Comparison of ENCODE assay signal across 19 cellular contexts in the genomic region with DNA sequence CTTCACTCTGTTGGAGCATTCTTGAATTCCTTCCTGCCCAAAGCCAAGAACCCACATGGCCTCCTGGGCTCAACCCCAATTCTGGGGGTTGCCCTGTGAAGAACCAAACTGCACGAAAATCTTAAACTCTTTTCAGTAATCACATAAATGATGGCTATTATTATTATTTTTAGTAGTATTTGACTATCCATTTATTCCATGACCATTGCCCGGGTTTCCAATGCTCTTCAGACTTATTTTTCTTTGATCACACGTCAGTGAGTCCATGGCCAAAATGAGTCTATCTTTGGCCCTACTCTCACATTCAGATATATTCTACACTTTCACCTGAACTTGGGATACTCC.
DNase-seq lines count a peak whose midpoint lies in the region; ATAC-seq, FAIRE-seq and TF ChIP-seq lines count a peak whose summit lies in the region.
"Had no signal": no experiment of that assay in that cellular context is flagged by ENCODE, and none has a peak within 500 bp of the region (broad histone marks: within the 10 kb centered on the region; RNA-seq: fewer than 3 reads in every experiment).

No MANE protein-coding gene starts in this region.

- ATAC-seq in HepG2, result no peak
- ATAC-seq in gastrocnemius medialis, result no peak
- ATAC-seq: A549 had no signal

- TF ChIP-seq EP300 in HepG2 (IDR thresholded peaks at IDR 0.05; ENCODE audit: low read depth in 2 of 2, low read length in 2 of 2), result no peak
- no peak for TF ChIP-seq EP300 in HepG2 (CRISPR knock-in tag; IDR thresholded peaks at IDR 0.05; ENCODE audit: borderline replicate concordance)

- no peaks in the 10 kb centered on the region for H4K20me1 ChIP-seq in mammary epithelial cell (ENCODE audit: insufficient read depth, low read length)
- no peaks in the 10 kb centered on the region for H4K20me1 ChIP-seq in osteoblast (ENCODE audit: insufficient read depth, low read length)
- H4K20me1 ChIP-seq in HepG2 (ENCODE audit: insufficient read depth, low read length), result no peaks in the 10 kb centered on the region

- H3K4me3 ChIP-seq in ACC112 (ENCODE audit: low read depth, low read length) (no peak overlapping the region), HUES64 (ENCODE audit: low read length) (no peak overlapping the region), mammary epithelial cell (replicated peaks in 1 of 3; ENCODE audit: insufficient read depth in 1 of 3, low read depth in 2 of 3, low read length in 3 of 3) (no peak overlapping the region), osteoblast (ENCODE audit: insufficient read depth, low read length) (no peak overlapping the region), HepG2 (replicated peaks in 1 of 3; ENCODE audit: insufficient read depth in 1 of 3, low read depth in 2 of 3, low read length in 3 of 3) (no peak overlapping the region), gastrocnemius medialis (no peak overlapping the region)
- H3K4me3 ChIP-seq: A549, GM12878, GM23248, SJSA1 had no signal

- H3K9me3 ChIP-seq in HUES64 (ENCODE audit: insufficient read depth, low read depth, low read length) (peaks cover 11% of the 10 kb centered on the region), mammary epithelial cell (replicated peaks; ENCODE audit: insufficient read depth, low read length) (no peaks in the 10 kb centered on the region), osteoblast (ENCODE audit: low read depth, low read length) (no peaks in the 10 kb centered on the region), HepG2 (ENCODE audit: low read length) (no peaks in the 10 kb centered on the region), gastrocnemius medialis (no peaks in the 10 kb centered on the region)
- H3K9me3 ChIP-seq: A549, SJSA1 had no signal

- BruUV-seq in mammary epithelial cell (replicated peaks; lab: Mats Ljungman, UMichigan) (no TSS peak), HepG2 (replicated peaks; lab: Mats Ljungman, UMichigan) (no TSS peak)

- H3K27ac ChIP-seq in ACC112 (ENCODE audit: low read depth, low read length) (peak overlapping the region; percentile 54), HUES64 (ENCODE audit: low read depth, low read length) (peak overlapping the region; percentile 34; the same call in 1 of the 2 replicates), mammary epithelial cell (ENCODE audit: insufficient read depth, low read depth, low read length) (peak overlapping the region; percentile 60), osteoblast (ENCODE audit: low read depth, low read length) (no peak overlapping the region), HepG2 (ENCODE audit: extremely low read length, insufficient read depth, low read length) (no peak overlapping the region), gastrocnemius medialis (no peak overlapping the region)
- H3K27ac ChIP-seq: GM23248 had no signal

- dilution Hi-C loops in mammary epithelial cell (cut with HindIII; ENCODE audit: low sequenced_read_pairs), result no loop called here

- in situ Hi-C loops in mammary epithelial cell (cut with MboI; ENCODE audit: low sequenced_read_pairs in 2 of 2), result no loop called here
- in situ Hi-C loops in HepG2 (cut with HindIII; ENCODE audit: extremely low pct_ligation_motif_present, low pct_unique_long_range_greater_than_20kb), result no loop called here
- in situ Hi-C loops in gastrocnemius medialis (cut with MboI; ENCODE audit: low sequenced_read_pairs in 4 of 4), result no loop called here

- H3K9ac ChIP-seq in HUES64 (ENCODE audit: low read depth, low read length), result no peak overlapping the region
- H3K9ac ChIP-seq in mammary epithelial cell (ENCODE audit: insufficient read depth, low read length), result no peak overlapping the region
- H3K9ac ChIP-seq in HepG2 (ENCODE audit: insufficient read depth, low read depth, low read length), result no peak overlapping the region
- H3K9ac ChIP-seq: GM23248 had no signal

- H3K36me3 ChIP-seq in ACC112 (ENCODE audit: insufficient read depth, low read length), result peaks cover 1% of the 10 kb centered on the region; the same call in 1 of the 2 replicates
- peaks cover 5% of the 10 kb centered on the region for H3K36me3 ChIP-seq in HUES64 (ENCODE audit: insufficient read depth, low read length)
- no peaks in the 10 kb centered on the region for H3K36me3 ChIP-seq in mammary epithelial cell (ENCODE audit: insufficient read depth, low read length)
- H3K36me3 ChIP-seq in osteoblast (ENCODE audit: insufficient read depth, low read length), result no peaks in the 10 kb centered on the region
- H3K36me3 ChIP-seq in HepG2 (replicated peaks in 1 of 2; ENCODE audit: control insufficient read depth in 1 of 2, insufficient read depth in 2 of 2, low read length in 2 of 2), result peaks cover 2 to 5% of the 10 kb centered on the region in 2 experiments; a peak in 4 of 5 replicates
- no peaks in the 10 kb centered on the region for H3K36me3 ChIP-seq in gastrocnemius medialis
- H3K36me3 ChIP-seq: SJSA1 had no signal

- H3K27me3 ChIP-seq in ACC112 (ENCODE audit: insufficient read depth, low read length) (no peaks in the 10 kb centered on the region), HUES64 (ENCODE audit: insufficient read depth, low read length) (no peaks in the 10 kb centered on the region), mammary epithelial cell (ENCODE audit: insufficient read depth, low read length) (no peaks in the 10 kb centered on the region), osteoblast (ENCODE audit: insufficient read depth, low read length) (no peaks in the 10 kb centered on the region), HepG2 (ENCODE audit: control insufficient read depth in 1 of 2, insufficient read depth in 2 of 2, low read length in 2 of 2) (no peaks in the 10 kb centered on the region), gastrocnemius medialis (no peaks in the 10 kb centered on the region)
- H3K27me3 ChIP-seq: SJSA1 had no signal

- no peak for DNase-seq in mammary epithelial cell
- DNase-seq in osteoblast (ENCODE audit: insufficient read length, low spot score, missing footprints), result no peak
- DNase-seq in 8988T, result no peak
- DNase-seq in HepG2 (ENCODE audit: low spot score), result no peak
- DNase-seq in NCI-H510A (lab: John Stamatoyannopoulos, UW), result no peak
- no peak for DNase-seq in gastrocnemius medialis
- DNase-seq: C1 segment of cervical spinal cord; GDM1; HFFc6; NCI-H187 treated with DMSO at 0.1 percent for 48 hours; NCI-H69; NK-92 treated with Interleukin-12 subunit alpha and Interleukin-12 subunit beta, amount 100 ng/mL, for 24 hours; RPMI8226 had no signal

- CTCF ChIA-PET in mammary epithelial cell (lab: Charles Lee; ENCODE audit: low non-redundant PET), result no interaction called here
- CTCF ChIA-PET in HepG2 (lab: Yijun Ruan, JAX; ENCODE audit: low intra/inter-chr PET ratio, low total read pairs), result no interaction called here

- H3K4me2 ChIP-seq in mammary epithelial cell (ENCODE audit: insufficient read depth, low read depth, low read length) (peak overlapping the region; percentile 58), osteoblast (ENCODE audit: insufficient read depth, low read length) (no peak overlapping the region), HepG2 (ENCODE audit: low read depth, low read length) (no peak overlapping the region)
- H3K4me2 ChIP-seq: A549 had no signal

- POLR2A ChIA-PET in HepG2 (lab: Yijun Ruan, JAX), result no interaction called here

- H2AFZ ChIP-seq in ACC112 (ENCODE audit: low read length, unreplicated experiment) (no peak overlapping the region), mammary epithelial cell (ENCODE audit: low read depth, low read length) (peak overlapping the region; percentile 50), osteoblast (ENCODE audit: low read length) (peak overlapping the region; percentile 56), HepG2 (ENCODE audit: low read length) (no peak overlapping the region)
- H2AFZ ChIP-seq: GM23248 had no signal

- H3K79me2 ChIP-seq in ACC112 (ENCODE audit: control insufficient read depth, insufficient read depth, low read length, unreplicated experiment) (no peaks in the 10 kb centered on the region), mammary epithelial cell (ENCODE audit: insufficient read depth, low read length) (no peaks in the 10 kb centered on the region), osteoblast (ENCODE audit: insufficient read depth, low read length) (no peaks in the 10 kb centered on the region), HepG2 (ENCODE audit: insufficient read depth, low read length) (no peaks in the 10 kb centered on the region)

- FAIRE-seq in HepG2 (lab: Jason Lieb, UNC), result no peak
- FAIRE-seq: A549, GM12878 had no signal

- TF ChIP-seq CTCF in mammary epithelial cell (conservative IDR thresholded peaks at IDR 0.05 in 1 of 2, IDR thresholded peaks at IDR 0.05 in 1 of 2; ENCODE audit: extremely low read depth in 1 of 2, insufficient read depth in 1 of 2, low read depth in 1 of 2, low read length in 2 of 2) (no peak), osteoblast (IDR thresholded peaks at IDR 0.05; ENCODE audit: extremely low read depth, low read depth, low read length) (no peak), HepG2 (CRISPR knock-in tag; IDR thresholded peaks at IDR 0.05) (no peak), gastrocnemius medialis (IDR thresholded peaks at IDR 0.05 in 4 of 5, conservative IDR thresholded peaks at IDR 0.05 in 1 of 5) (no peak)

- H3K4me1 ChIP-seq in ACC112 (ENCODE audit: control insufficient read depth, insufficient read depth, low read length, unreplicated experiment) (peaks cover 3% of the 10 kb centered on the region), HUES64 (ENCODE audit: insufficient read depth, low read length) (peaks cover 27% of the 10 kb centered on the region), mammary epithelial cell (ENCODE audit: insufficient read depth, low read length) (peaks cover 20% of the 10 kb centered on the region), osteoblast (ENCODE audit: insufficient read depth, low read length) (no peaks in the 10 kb centered on the region), HepG2 (ENCODE audit: insufficient read depth, low read length) (no peaks in the 10 kb centered on the region), gastrocnemius medialis (no peaks in the 10 kb centered on the region)
- H3K4me1 ChIP-seq: A549 had no signal

- intact Hi-C loops in mammary epithelial cell (cut with micrococcal nuclease) (no loop called here), HepG2 (cut with micrococcal nuclease; ENCODE audit: unreplicated experiment) (no loop called here), gastrocnemius medialis (cut with DNase I; ENCODE audit: low total_unique reads) (no loop called here)

- TF ChIP-seq RAD21 in HepG2 (CRISPR knock-in tag; IDR thresholded peaks at IDR 0.05), result no peak

- WGBS in HUES64, result 88% methylated on average over 2 of the region's 3 CpGs
- WGBS in mammary epithelial cell (ENCODE audit: low coverage, missing lambda C conversion rate), result 33% methylated on average over 3 of the region's 3 CpGs
- 96% methylated on average over 3 of the region's 3 CpGs for WGBS in HepG2 (ENCODE audit: low lambda C conversion rate)

- no peak for TF ChIP-seq POLR2A in HepG2 (IDR thresholded peaks at IDR 0.05; ENCODE audit: insufficient read depth in 1 of 2, low read depth in 2 of 2, low read length in 2 of 2)
- no peak for TF ChIP-seq POLR2A in gastrocnemius medialis (IDR thresholded peaks at IDR 0.05)

TF ChIP-seq in HepG2, 621 proteins besides CTCF, POLR2A, EP300 and RAD21 (continues in another document):
- no peak for TF ChIP-seq NR1H2 (CRISPR knock-in tag; IDR thresholded peaks at IDR 0.05; ENCODE audit: borderline replicate concordance, low read depth)
- TF ChIP-seq SMARCC2 (IDR thresholded peaks at IDR 0.05), result no peak

Comparison
In these comparisons a context has a peak if more than half of its experiments do, and no peak if none do; other contexts are left out.
1. H2AFZ ChIP-seq: peak in mammary epithelial cell (single experiment) and osteoblast (single experiment); none in ACC112 (single experiment) and HepG2 (single experiment).
2. H3K27ac ChIP-seq: peak in ACC112 (single experiment), HUES64 (single experiment) and mammary epithelial cell (single experiment); none in osteoblast (single experiment), HepG2 (single experiment) and gastrocnemius medialis (0 of 4).